ENCODE assay signal across 15 cellular contexts in genomic region chr11:61762798-61763197, GRCh38. TPM values are rescaled to one million over a fixed set of nuclear protein-coding genes. Genes with fewer than 3 reads are reported as not detected.
A peak's percentile ranks its signal among the peaks of the same experiment; 100 is the strongest.
DNase-seq lines count a peak whose midpoint lies in the region; ATAC-seq and TF ChIP-seq lines count a peak whose summit lies in the region.
"Had no signal": no experiment of that assay in that cellular context is flagged by ENCODE, and none has a peak within 500 bp of the region (broad histone marks: within the 10 kb centered on the region; RNA-seq: fewer than 3 reads in every experiment).

No MANE protein-coding gene starts in this region.

- H3K9me3 Mint-ChIP-seq in nephron progenitor cell (no peaks in the 10 kb centered on the region), type B pancreatic cell (no peaks in the 10 kb centered on the region)
- H3K9me3 Mint-ChIP-seq: CD8-positive, alpha-beta memory T cell had no signal

- H3K4me1 ChIP-seq in GM23248 (ENCODE audit: insufficient read depth) = no peaks in the 10 kb centered on the region

- no peaks in the 10 kb centered on the region for H3K79me2 ChIP-seq in GM23248 (ENCODE audit: insufficient read depth)

- no peaks in the 10 kb centered on the region for H3K27me3 ChIP-seq in dorsolateral prefrontal cortex
- H3K27me3 ChIP-seq in GM23248 (replicated peaks; ENCODE audit: insufficient read depth) = no peaks in the 10 kb centered on the region; the same call in 1 of the 2 replicates

- H3K27ac ChIP-seq in dorsolateral prefrontal cortex (peak overlapping the region; percentile 40 to 99 (median 95)), GM23248 (no peak overlapping the region)

- H3K4me1 Mint-ChIP-seq in nephron progenitor cell (peaks cover 65% of the 10 kb centered on the region), type B pancreatic cell (ENCODE audit: unreplicated experiment) (peaks cover 24% of the 10 kb centered on the region)
- H3K4me1 Mint-ChIP-seq: CD8-positive, alpha-beta memory T cell had no signal

- H3K9me2 ChIP-seq in GM23248 (ENCODE audit: insufficient read depth) = no peaks in the 10 kb centered on the region

- no peak for ATAC-seq in SK-N-SH treated with all-trans-retinoic acid at 6 μM for 48 hours
- ATAC-seq: Right ventricle myocardium inferior had no signal

- H3K4me3 Mint-ChIP-seq in nephron progenitor cell (peak overlapping the region; percentile 21), type B pancreatic cell (peak overlapping the region; percentile 36)
- H3K4me3 Mint-ChIP-seq: CD8-positive, alpha-beta memory T cell had no signal

- H3K9ac ChIP-seq in GM23248 = no peak overlapping the region

- no peak for DNase-seq in dorsolateral prefrontal cortex
- DNase-seq in nephron progenitor cell = no peak
- DNase-seq in type B pancreatic cell (ENCODE audit: extremely low spot score, unreplicated experiment) = no peak
- no peak for DNase-seq in T-helper 9 cell
- no peak for DNase-seq in GM23248
- DNase-seq in SKM-1 treated with dmso at 0.1 percent for 144 hours (lab: John Stamatoyannopoulos, UW; ENCODE audit: unreplicated experiment) = no peak
- DNase-seq: C1 segment of cervical spinal cord; CD8-positive, alpha-beta memory T cell; DMS53; NCI-H1417 treated with DMSO at 0.1 percent for 48 hours; NCI-H1930; NCI-H345; NCI-H526 had no signal

- H3K9me3 ChIP-seq in GM23248 (ENCODE audit: low read depth) = no peaks in the 10 kb centered on the region

- H4K20me1 ChIP-seq in GM23248 (ENCODE audit: insufficient read depth) = no peaks in the 10 kb centered on the region

- H3K27me3 Mint-ChIP-seq in nephron progenitor cell (ENCODE audit: low read depth, poor library complexity) (no peaks in the 10 kb centered on the region), type B pancreatic cell (no peaks in the 10 kb centered on the region)

- intact Hi-C loops in dorsolateral prefrontal cortex (cut with DNase I) = no loop called here

- no peaks in the 10 kb centered on the region for H3F3A ChIP-seq in GM23248 (ENCODE audit: insufficient read depth)

- H3K36me3 Mint-ChIP-seq in nephron progenitor cell (ENCODE audit: low read depth) (no peaks in the 10 kb centered on the region), type B pancreatic cell (no peaks in the 10 kb centered on the region)
- H3K36me3 Mint-ChIP-seq: CD8-positive, alpha-beta memory T cell had no signal

- in situ Hi-C loops in GM23248 (cut with MboI) = no loop called here

- TF ChIP-seq CTCF in dorsolateral prefrontal cortex (IDR thresholded peaks at IDR 0.05 in 54 of 56, conservative IDR thresholded peaks at IDR 0.05 in 2 of 56; ENCODE audit: low read depth in 1 of 56, partially characterized antibody in 56 of 56) (no peak), nephron progenitor cell (IDR thresholded peaks at IDR 0.05) (no peak), type B pancreatic cell (conservative IDR thresholded peaks at IDR 0.05) (no peak)

- no peak overlapping the region for H3K27ac Mint-ChIP-seq in nephron progenitor cell
- peak overlapping the region; percentile 41 for H3K27ac Mint-ChIP-seq in type B pancreatic cell

- H3K4me3 ChIP-seq in dorsolateral prefrontal cortex = peak overlapping the region in 13 of 59 donors; percentile 0 to 82 (median 28)
- no peak overlapping the region for H3K4me3 ChIP-seq in GM23248

- WGBS in GM23248 (ENCODE audit: low coverage in 1 of 2, low lambda C conversion rate in 2 of 2, missing lambda C conversion rate in 2 of 2), 2 experiments = 6 to 11% methylated on average over 9 to 15 of the region's 15 CpGs

- H3K4me2 ChIP-seq in GM23248 (ENCODE audit: unreplicated experiment) = no peak overlapping the region

- no peaks in the 10 kb centered on the region for H3K36me3 ChIP-seq in GM23248 (ENCODE audit: low read depth)

- H2AFZ ChIP-seq in GM23248 = no peak overlapping the region

TF ChIP-seq in SK-N-SH treated with all-trans-retinoic acid at 6 μM for 48 hours, 23 proteins besides CTCF, POLR2A, EP300 and RAD21:
- TF ChIP-seq TCF4 (CRISPR knock-in tag; IDR thresholded peaks at IDR 0.05; ENCODE audit: borderline replicate concordance) (peak; percentile 26; the same call in 1 of the 2 replicates), CSDC2 (CRISPR knock-in tag; IDR thresholded peaks at IDR 0.05) (no peak)
TF ChIP-seq in SK-N-SH treated with all-trans-retinoic acid at 6 μM for 48 hours: peak in this region for 1.

RNA-seq across cellular contexts. Expression of gene MYRF, which starts 10.4 kb away (rescaled TPM):
- total RNA-seq in dorsolateral prefrontal cortex = 100 to 1,000 TPM in 87 of 120 experiments, 10 to 100 TPM in 33; 23.0 to 708 (median 141) TPM
- total RNA-seq in type B pancreatic cell (ENCODE audit: low replicate concordance) = 29.6 and 62.1 TPM in 2 replicates
- total RNA-seq in GM23248 (2014; rRNA removed; shearing (Covaris generic)) = not detected in 2 replicates
- polyA plus RNA-seq in GM23248 (2016; fragmentation: Nextera tagmentation; extraction: Ambion mirVana) = 0.05 and 0.16 TPM in 2 replicates

RNA-seq across cellular contexts. Expression of gene TMEM258, which starts 29.6 kb away (rescaled TPM):
- total RNA-seq in dorsolateral prefrontal cortex (100 to 1,000 TPM in 1 of 120 experiments, 10 to 100 TPM in 119; 40.6 to 123 (median 65.5) TPM), type B pancreatic cell (ENCODE audit: low replicate concordance) (158 and 162 TPM in 2 replicates)
- total RNA-seq in GM23248 (2014; rRNA removed; shearing (Covaris generic)) = 28.5 and 72.8 TPM in 2 replicates
- 258 and 259 TPM in 2 replicates for polyA plus RNA-seq in GM23248 (2016; fragmentation: Nextera tagmentation; extraction: Ambion mirVana)

RNA-seq across cellular contexts. Expression of gene FEN1, which starts 29.9 kb away (rescaled TPM):
- total RNA-seq in dorsolateral prefrontal cortex (10 to 100 TPM in 100 of 120 experiments, 1 to 10 TPM in 20; 4.7 to 24.3 (median 13.8) TPM), type B pancreatic cell (ENCODE audit: low replicate concordance) (27.7 and 44.6 TPM in 2 replicates)
- total RNA-seq in GM23248 (2014; rRNA removed; shearing (Covaris generic)) = 29.0 and 29.2 TPM in 2 replicates
- polyA plus RNA-seq in GM23248 (2016; fragmentation: Nextera tagmentation; extraction: Ambion mirVana) = 29.1 and 31.5 TPM in 2 replicates

RNA-seq across cellular contexts. Expression of gene FADS1, which starts 54.0 kb away (rescaled TPM):
- total RNA-seq in dorsolateral prefrontal cortex = 100 to 1,000 TPM in 23 of 120 experiments, 10 to 100 TPM in 97; 47.3 to 195 (median 80.7) TPM
- 34.2 and 90.0 TPM in 2 replicates for total RNA-seq in type B pancreatic cell (ENCODE audit: low replicate concordance)
- total RNA-seq in GM23248 (2014; rRNA removed; shearing (Covaris generic)) = 12.9 and 44.9 TPM in 2 replicates
- polyA plus RNA-seq in GM23248 (2016; fragmentation: Nextera tagmentation; extraction: Ambion mirVana) = 19.7 and 21.6 TPM in 2 replicates

Comparison
In these comparisons a context has a peak if more than half of its experiments do, and no peak if none do; other contexts are left out.
1. RNA of gene MYRF, which starts 10.4 kb away (total RNA-seq): 23.0 to 708 TPM in dorsolateral prefrontal cortex and 29.6 to 62.1 TPM in type B pancreatic cell; not detected in GM23248; every median in the first group is over 10 times any median in the second.